Comparison of ENCODE assay signal across 1 cellular context in genomic region chr6:159969921-159970320, GRCh38.
TF ChIP-seq lines count a peak whose summit lies in the region.

No MANE protein-coding gene starts in this region.

TF ChIP-seq in HepG2, 621 proteins besides CTCF, POLR2A, EP300 and RAD21 (continued from another document and continues in another):
- TF ChIP-seq ZBTB40 (IDR thresholded peaks at IDR 0.05) (no peak), ZBTB40 (CRISPR knock-in tag; IDR thresholded peaks at IDR 0.05) (no peak), KLF11 (CRISPR knock-in tag; IDR thresholded peaks at IDR 0.05) (0 out of 2 replicates have a peak, but pooled peaks have one; percentile 60), SRF (IDR thresholded peaks at IDR 0.05; ENCODE audit: low read depth, low read length) (no peak), CCDC6 (CRISPR knock-in tag; IDR thresholded peaks at IDR 0.05) (no peak), MAF1 (CRISPR knock-in tag; IDR thresholded peaks at IDR 0.05; ENCODE audit: borderline replicate concordance) (no peak), KLF13 (CRISPR knock-in tag; IDR thresholded peaks at IDR 0.05) (no peak), TBX3 (IDR thresholded peaks at IDR 0.05; ENCODE audit: borderline replicate concordance) (no peak), CBX1 (IDR thresholded peaks at IDR 0.05; ENCODE audit: low read depth) (no peak), ZSCAN31 (CRISPR knock-in tag; IDR thresholded peaks at IDR 0.05; ENCODE audit: low read depth) (no peak), ZNF10 (CRISPR knock-in tag; IDR thresholded peaks at IDR 0.05; ENCODE audit: borderline replicate concordance, low read depth) (no peak), ZNF230 (CRISPR knock-in tag; IDR thresholded peaks at IDR 0.05) (peak; percentile 27; the same call in 1 of the 2 replicates), PCBP1 (IDR thresholded peaks at IDR 0.05; ENCODE audit: borderline replicate concordance, low read depth, low read length) (no peak), THAP7 (CRISPR knock-in tag; IDR thresholded peaks at IDR 0.05) (no peak), SKI (IDR thresholded peaks at IDR 0.05; ENCODE audit: partially characterized antibody) (no peak), LCORL (IDR thresholded peaks at IDR 0.05) (0 out of 2 replicates have a peak, but pooled peaks have one; percentile 60), LCORL (CRISPR knock-in tag; IDR thresholded peaks at IDR 0.05) (no peak; the same call in 1 of the 2 replicates), ZHX1 (CRISPR knock-in tag; IDR thresholded peaks at IDR 0.05; ENCODE audit: low read depth) (no peak), ZFP90 (CRISPR knock-in tag; IDR thresholded peaks at IDR 0.05; ENCODE audit: borderline replicate concordance) (no peak), GPN1 (CRISPR knock-in tag; IDR thresholded peaks at IDR 0.05; ENCODE audit: borderline replicate concordance) (no peak), ZNF430 (CRISPR knock-in tag; IDR thresholded peaks at IDR 0.05) (0 out of 2 replicates have a peak, but pooled peaks have one; percentile 43), ZNF563 (CRISPR knock-in tag; IDR thresholded peaks at IDR 0.05) (no peak), ZNF468 (CRISPR knock-in tag; IDR thresholded peaks at IDR 0.05) (no peak), USF2 (IDR thresholded peaks at IDR 0.05; ENCODE audit: low read depth, low read length) (peak; percentile 11; the same call in 1 of the 2 replicates), USF2 (CRISPR knock-in tag; IDR thresholded peaks at IDR 0.05; ENCODE audit: borderline replicate concordance) (peak; percentile 52; the same call in 1 of the 2 replicates), TEAD3 (CRISPR knock-in tag; optimal IDR thresholded peaks at IDR 0.05; ENCODE audit: borderline replicate concordance) (peak; percentile 54), IKZF4 (CRISPR knock-in tag; IDR thresholded peaks at IDR 0.05; ENCODE audit: borderline replicate concordance, low read depth, not compliant biosample characterization) (no peak), MIER3 (CRISPR knock-in tag; IDR thresholded peaks at IDR 0.05; ENCODE audit: borderline replicate concordance) (no peak), GFI1 (CRISPR knock-in tag; IDR thresholded peaks at IDR 0.05; ENCODE audit: borderline replicate concordance) (no peak), ZNF138 (CRISPR knock-in tag; IDR thresholded peaks at IDR 0.05; ENCODE audit: low read depth) (no peak), GABPB1 (CRISPR knock-in tag; IDR thresholded peaks at IDR 0.05) (peak; percentile 34; the same call in 1 of the 2 replicates), TCF7 (IDR thresholded peaks at IDR 0.05; ENCODE audit: low read depth) (no peak), ZNF850 (CRISPR knock-in tag; conservative IDR thresholded peaks at IDR 0.05) (no peak)
- TF ChIP-seq, protein P1, sequence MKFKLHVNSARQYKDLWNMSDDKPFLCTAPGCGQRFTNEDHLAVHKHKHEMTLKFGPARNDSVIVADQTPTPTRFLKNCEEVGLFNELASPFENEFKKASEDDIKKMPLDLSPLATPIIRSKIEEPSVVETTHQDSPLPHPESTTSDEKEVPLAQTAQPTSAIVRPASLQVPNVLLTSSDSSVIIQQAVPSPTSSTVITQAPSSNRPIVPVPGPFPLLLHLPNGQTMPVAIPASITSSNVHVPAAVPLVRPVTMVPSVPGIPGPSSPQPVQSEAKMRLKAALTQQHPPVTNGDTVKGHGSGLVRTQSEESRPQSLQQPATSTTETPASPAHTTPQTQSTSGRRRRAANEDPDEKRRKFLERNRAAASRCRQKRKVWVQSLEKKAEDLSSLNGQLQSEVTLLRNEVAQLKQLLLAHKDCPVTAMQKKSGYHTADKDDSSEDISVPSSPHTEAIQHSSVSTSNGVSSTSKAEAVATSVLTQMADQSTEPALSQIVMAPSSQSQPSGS (CRISPR knock-in tag; IDR thresholded peaks at IDR 0.05), result peak; percentile 91
- TF ChIP-seq, protein P2, sequence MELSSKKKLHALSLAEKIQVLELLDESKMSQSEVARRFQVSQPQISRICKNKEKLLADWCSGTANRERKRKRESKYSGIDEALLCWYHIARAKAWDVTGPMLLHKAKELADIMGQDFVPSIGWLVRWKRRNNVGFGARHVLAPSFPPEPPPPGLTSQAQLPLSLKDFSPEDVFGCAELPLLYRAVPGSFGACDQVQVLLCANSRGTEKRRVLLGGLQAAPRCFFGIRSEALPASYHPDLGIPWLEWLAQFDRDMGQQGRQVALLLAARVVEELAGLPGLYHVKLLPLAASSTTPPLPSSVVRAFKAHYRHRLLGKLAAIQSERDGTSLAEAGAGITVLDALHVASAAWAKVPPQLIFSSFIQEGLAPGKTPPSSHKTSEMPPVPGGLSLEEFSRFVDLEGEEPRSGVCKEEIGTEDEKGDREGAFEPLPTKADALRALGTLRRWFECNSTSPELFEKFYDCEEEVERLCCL (CRISPR knock-in tag; IDR thresholded peaks at IDR 0.05; ENCODE audit: borderline replicate concordance), result no peak
- TF ChIP-seq, protein P3, sequence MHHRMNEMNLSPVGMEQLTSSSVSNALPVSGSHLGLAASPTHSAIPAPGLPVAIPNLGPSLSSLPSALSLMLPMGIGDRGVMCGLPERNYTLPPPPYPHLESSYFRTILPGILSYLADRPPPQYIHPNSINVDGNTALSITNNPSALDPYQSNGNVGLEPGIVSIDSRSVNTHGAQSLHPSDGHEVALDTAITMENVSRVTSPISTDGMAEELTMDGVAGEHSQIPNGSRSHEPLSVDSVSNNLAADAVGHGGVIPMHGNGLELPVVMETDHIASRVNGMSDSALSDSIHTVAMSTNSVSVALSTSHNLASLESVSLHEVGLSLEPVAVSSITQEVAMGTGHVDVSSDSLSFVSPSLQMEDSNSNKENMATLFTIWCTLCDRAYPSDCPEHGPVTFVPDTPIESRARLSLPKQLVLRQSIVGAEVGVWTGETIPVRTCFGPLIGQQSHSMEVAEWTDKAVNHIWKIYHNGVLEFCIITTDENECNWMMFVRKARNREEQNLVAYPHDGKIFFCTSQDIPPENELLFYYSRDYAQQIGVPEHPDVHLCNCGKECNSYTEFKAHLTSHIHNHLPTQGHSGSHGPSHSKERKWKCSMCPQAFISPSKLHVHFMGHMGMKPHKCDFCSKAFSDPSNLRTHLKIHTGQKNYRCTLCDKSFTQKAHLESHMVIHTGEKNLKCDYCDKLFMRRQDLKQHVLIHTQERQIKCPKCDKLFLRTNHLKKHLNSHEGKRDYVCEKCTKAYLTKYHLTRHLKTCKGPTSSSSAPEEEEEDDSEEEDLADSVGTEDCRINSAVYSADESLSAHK (CRISPR knock-in tag; IDR thresholded peaks at IDR 0.05; ENCODE audit: borderline replicate concordance), result no peak
- TF ChIP-seq, protein P4, sequence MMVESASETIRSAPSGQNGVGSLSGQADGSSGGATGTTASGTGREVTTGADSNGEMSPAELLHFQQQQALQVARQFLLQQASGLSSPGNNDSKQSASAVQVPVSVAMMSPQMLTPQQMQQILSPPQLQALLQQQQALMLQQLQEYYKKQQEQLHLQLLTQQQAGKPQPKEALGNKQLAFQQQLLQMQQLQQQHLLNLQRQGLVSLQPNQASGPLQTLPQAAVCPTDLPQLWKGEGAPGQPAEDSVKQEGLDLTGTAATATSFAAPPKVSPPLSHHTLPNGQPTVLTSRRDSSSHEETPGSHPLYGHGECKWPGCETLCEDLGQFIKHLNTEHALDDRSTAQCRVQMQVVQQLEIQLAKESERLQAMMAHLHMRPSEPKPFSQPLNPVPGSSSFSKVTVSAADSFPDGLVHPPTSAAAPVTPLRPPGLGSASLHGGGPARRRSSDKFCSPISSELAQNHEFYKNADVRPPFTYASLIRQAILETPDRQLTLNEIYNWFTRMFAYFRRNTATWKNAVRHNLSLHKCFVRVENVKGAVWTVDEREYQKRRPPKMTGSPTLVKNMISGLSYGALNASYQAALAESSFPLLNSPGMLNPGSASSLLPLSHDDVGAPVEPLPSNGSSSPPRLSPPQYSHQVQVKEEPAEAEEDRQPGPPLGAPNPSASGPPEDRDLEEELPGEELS (CRISPR knock-in tag; IDR thresholded peaks at IDR 0.05), result peak; percentile 15; the same call in 1 of the 2 replicates
